In genomic region chr3:141011511-141012262, GRCh38 we compare ENCODE assay signal across 8 cellular contexts. TPM values are rescaled to one million over a fixed set of nuclear protein-coding genes. Genes with fewer than 3 reads are reported as not detected.
A peak's percentile ranks its signal among the peaks of the same experiment; 100 is the strongest.
DNase-seq lines count a peak whose midpoint lies in the region; ATAC-seq and TF ChIP-seq lines count a peak whose summit lies in the region.

No MANE protein-coding gene starts in this region.

- H3K9ac ChIP-seq in DND-41 (ENCODE audit: low read depth, low read length): peak overlapping the region; percentile 28

- H3K27ac ChIP-seq in DND-41 (ENCODE audit: low read length): peak overlapping the region; percentile 59

- peak overlapping the region; percentile 49 for H3K4me2 ChIP-seq in DND-41 (ENCODE audit: insufficient read depth, low read length)

- no peaks in the 10 kb centered on the region for H3K79me2 ChIP-seq in DND-41 (ENCODE audit: insufficient read depth, low read length)

- H3K4me1 ChIP-seq in DND-41 (ENCODE audit: insufficient read depth, low read length): peaks cover 25% of the 10 kb centered on the region

- peak; percentile 98 for TF ChIP-seq CTCF in DND-41 (IDR thresholded peaks at IDR 0.05; ENCODE audit: borderline replicate concordance, extremely low read depth, low read length, poor library complexity, severe bottlenecking)

- H3K36me3 ChIP-seq in DND-41 (ENCODE audit: insufficient read depth, low read length): no peaks in the 10 kb centered on the region

- no peaks in the 10 kb centered on the region for H3K27me3 ChIP-seq in DND-41 (ENCODE audit: insufficient read depth, low read length, poor library complexity)

- DNase-seq in DND-41 (peak; percentile 88), H4 (ENCODE audit: low spot score) (peak; percentile 58), NCI-H1092 (lab: John Stamatoyannopoulos, UW) (peak; percentile 66), T follicular helper cell (ENCODE audit: low read depth) (peak; percentile 56), left cardiac atrium (peak; percentile 85), renal cortical epithelial cell (ENCODE audit: low read depth) (peak; percentile 36)
- peak; percentile 37 for DNase-seq in activated naive CD8-positive, alpha-beta T cell treated with anti-CD3 and anti-CD28 coated beads, Interleukin-2, amount 50 U/mL, for 16 hours (ENCODE audit: low read depth, low spot score)

- H4K20me1 ChIP-seq in DND-41 (ENCODE audit: insufficient read depth, low read length): no peaks in the 10 kb centered on the region

- ATAC-seq in DND-41 (ENCODE audit: insufficient read depth, low read depth): peak; percentile 97
- ATAC-seq in left cardiac atrium: peak; percentile 81 to 87
- ATAC-seq in GM19324 (IDR thresholded peaks at IDR 0.05; ENCODE audit: low FRiP score, unreplicated experiment): no peak

- peak overlapping the region; percentile 51 for H2AFZ ChIP-seq in DND-41 (ENCODE audit: low read depth, low read length)

- intact Hi-C loops in left cardiac atrium (cut with DNase I): loop anchor here (2.0 to 5.0 kb wide), 2 partner anchors 93 to 181 kb away; no protein-coding TSS in a partner anchor

- no peaks in the 10 kb centered on the region for H3K9me3 ChIP-seq in DND-41 (ENCODE audit: insufficient read depth, low read length, severe bottlenecking)

- H3K4me3 ChIP-seq in DND-41 (ENCODE audit: low read depth in 1 of 2, low read length in 2 of 2): 0 out of 4 replicates have a peak overlapping the region, but pooled peaks of 1 of the 2 experiments have one; percentile 3

RNA-seq across cellular contexts. Expression of gene SPSB4, which starts 39.5 kb away (rescaled TPM):
- 1.9 and 2.2 TPM in 2 replicates for total RNA-seq in H4 (2014; rRNA removed; shearing (Covaris generic))
- total RNA-seq in left cardiac atrium: 1 to 10 TPM; 3.0 to 6.9 TPM
- not detected in 2 replicates for total RNA-seq in renal cortical epithelial cell

Comparison
In these comparisons a context has a peak if more than half of its experiments do, and no peak if none do; other contexts are left out.
1. DNase-seq: peak in every context shown above with its lines; median percentile 88 in DND-41; 85 in left cardiac atrium; 66 in NCI-H1092; 58 in H4; 56 in T follicular helper cell; 37 in activated naive CD8-positive, alpha-beta T cell treated with anti-CD3 and anti-CD28 coated beads, Interleukin-2, amount 50 U/mL, for 16 hours; 36 in renal cortical epithelial cell.